1 cellular context compared by ENCODE assay signal in genomic region chrX:2608638-2609430, GRCh38.
A peak's percentile ranks its signal among the peaks of the same experiment; 100 is the strongest.
TF ChIP-seq lines count a peak whose summit lies in the region.

No MANE protein-coding gene starts in this region.

TF ChIP-seq in GM12878, 131 proteins besides CTCF, POLR2A, EP300 and RAD21 (continued from another document):
- TF ChIP-seq BHLHE40 (IDR thresholded peaks at IDR 0.05; ENCODE audit: borderline replicate concordance in 1 of 2, low read depth in 2 of 2, low read length in 1 of 2) (peak in 1 of 2 experiments; percentile 57; a peak in 1 of 4 replicates), MTA2 (IDR thresholded peaks at IDR 0.05; ENCODE audit: low read depth) (peak; percentile 34; the same call in 1 of the 2 replicates), IRF4 (IDR thresholded peaks at IDR 0.05; ENCODE audit: low read depth, low read length) (no peak), BCL11A (IDR thresholded peaks at IDR 0.05; ENCODE audit: low read depth, low read length) (no peak), ZNF687 (IDR thresholded peaks at IDR 0.05) (0 out of 2 replicates have a peak, but pooled peaks have one; percentile 27), POLR2AphosphoS2 (IDR thresholded peaks at IDR 0.05; ENCODE audit: low read depth, low read length) (0 out of 2 replicates have a peak, but pooled peaks have one; percentile 20), JUND (IDR thresholded peaks at IDR 0.05; ENCODE audit: low read depth, low read length) (no peak), IKZF1 (conservative IDR thresholded peaks at IDR 0.05) (peak; percentile 83), POLR2AphosphoS5 (IDR thresholded peaks at IDR 0.05; ENCODE audit: low read length) (peak; percentile 46; the same call in 1 of the 2 replicates), MEF2B (IDR thresholded peaks at IDR 0.05; ENCODE audit: partially characterized antibody, poor library complexity, severe bottlenecking) (peak; percentile 30), E4F1 (IDR thresholded peaks at IDR 0.05; ENCODE audit: borderline replicate concordance, partially characterized antibody) (no peak), EED (IDR thresholded peaks at IDR 0.05; ENCODE audit: low read depth) (peak; percentile 71), ZZZ3 (IDR thresholded peaks at IDR 0.05; ENCODE audit: control insufficient read depth, insufficient read length, low read depth) (no peak), TAF1 (IDR thresholded peaks at IDR 0.05; ENCODE audit: borderline replicate concordance, low read depth, low read length) (peak; percentile 51; the same call in 1 of the 2 replicates), RB1 (IDR thresholded peaks at IDR 0.05; ENCODE audit: borderline replicate concordance) (peak; percentile 56; the same call in 1 of the 2 replicates), PKNOX1 (IDR thresholded peaks at IDR 0.05) (peak; percentile 82), SMARCA5 (IDR thresholded peaks at IDR 0.05) (no peak)
